ENCODE assay signal across 18 cellular contexts in the genomic region with DNA sequence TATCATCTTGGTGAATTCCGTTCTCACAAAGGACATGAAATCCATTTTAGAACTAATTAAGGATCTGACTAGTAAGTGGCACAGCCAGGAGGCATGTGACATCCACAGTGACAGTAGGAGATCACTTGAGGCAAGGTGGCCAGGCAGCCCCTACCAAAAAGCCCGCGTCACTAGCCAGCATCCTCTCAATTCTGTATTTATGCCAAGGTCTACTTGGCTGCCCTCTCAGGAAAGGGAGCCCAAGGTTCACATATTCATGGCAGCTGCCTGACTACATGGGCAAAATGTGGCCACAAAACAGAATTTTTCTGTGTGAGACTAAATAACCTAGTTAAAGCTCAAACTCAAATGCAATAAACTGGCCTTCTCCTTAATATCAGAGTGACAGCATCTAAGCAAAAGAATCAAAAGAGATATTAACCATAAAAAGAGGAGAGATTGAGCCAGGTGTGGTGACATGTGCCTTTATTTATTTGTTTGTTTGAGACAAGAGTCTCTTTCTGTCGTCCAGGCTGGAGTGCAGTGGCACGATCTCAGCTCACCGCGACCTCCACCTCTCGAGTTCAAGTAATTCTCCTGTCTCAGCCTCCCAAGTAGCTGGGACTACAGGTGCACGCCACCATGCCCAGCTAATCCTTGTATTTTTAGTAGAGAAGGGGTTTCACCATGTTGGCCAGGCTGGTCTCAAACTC.
"Had no signal": no experiment of that assay in that cellular context is flagged by ENCODE, and none has a peak within 500 bp of the region (broad histone marks: within the 10 kb centered on the region; RNA-seq: fewer than 3 reads in every experiment).

No MANE protein-coding gene starts in this region.

- H3K4me3 ChIP-seq: spleen had no signal

- FAIRE-seq: keratinocyte, TTC549 had no signal

- H3K9me3 ChIP-seq: spleen had no signal

- H3K27ac ChIP-seq: brain microvascular endothelial cell, spleen had no signal

- H3K4me3 Mint-ChIP-seq: activated CD4-positive, alpha-beta memory T cell treated with anti-CD3 and anti-CD28 coated beads for 36 hours; T-helper 1 cell treated with Interleukin-12 subunit alpha and Interleukin-12 subunit beta and Interleukin-4 antibody, amounts not matched to agents 30 μg/mL and 1 μg/mL, for 36 hours; type B pancreatic cell had no signal

- H3K27me3 Mint-ChIP-seq: activated CD4-positive, alpha-beta memory T cell treated with anti-CD3 and anti-CD28 coated beads for 36 hours; progenitor cell of endocrine pancreas; type B pancreatic cell had no signal

- H3K9me3 Mint-ChIP-seq: activated CD4-positive, alpha-beta memory T cell treated with anti-CD3 and anti-CD28 coated beads for 36 hours had no signal

- H3K36me3 ChIP-seq: brain microvascular endothelial cell, spleen had no signal

- DNase-seq: activated CD4-positive, alpha-beta memory T cell treated with anti-CD3 and anti-CD28 coated beads for 36 hours; activated naive CD4-positive, alpha-beta T cell treated with anti-CD3 and anti-CD28 coated beads, Interleukin-2, amount 50 U/mL, for 16 hours; activated T-cell treated with anti-CD3 and anti-CD28 coated beads, Interleukin-2, amount 50 U/mL, for 48 hours; amygdala; brain microvascular endothelial cell; cerebellar nuclear complex; dermis blood vessel endothelial cell; left ventricle myocardium superior; midbrain; spleen; stimulated activated CD4-positive, alpha-beta T cell treated with anti-CD3 and anti-CD28 coated beads, Interleukin-2, amount 100 ng/mL, for 24 hours; stimulated activated naive CD4-positive, alpha-beta T cell treated with Interleukin-2 at 50 U/mL for 16 hours had no signal

- H3K27ac Mint-ChIP-seq: activated CD4-positive, alpha-beta memory T cell treated with anti-CD3 and anti-CD28 coated beads for 36 hours; progenitor cell of endocrine pancreas; T-helper 1 cell treated with Interleukin-12 subunit alpha and Interleukin-12 subunit beta and Interleukin-4 antibody, amounts not matched to agents 30 μg/mL and 1 μg/mL, for 36 hours; type B pancreatic cell had no signal

- ATAC-seq: left ventricle myocardium superior, sciatic nerve had no signal

- H3K36me3 Mint-ChIP-seq: type B pancreatic cell had no signal

- H3K27me3 ChIP-seq: brain microvascular endothelial cell, spleen had no signal
